ENCODE assay signal across 28 cellular contexts in the genomic region with DNA sequence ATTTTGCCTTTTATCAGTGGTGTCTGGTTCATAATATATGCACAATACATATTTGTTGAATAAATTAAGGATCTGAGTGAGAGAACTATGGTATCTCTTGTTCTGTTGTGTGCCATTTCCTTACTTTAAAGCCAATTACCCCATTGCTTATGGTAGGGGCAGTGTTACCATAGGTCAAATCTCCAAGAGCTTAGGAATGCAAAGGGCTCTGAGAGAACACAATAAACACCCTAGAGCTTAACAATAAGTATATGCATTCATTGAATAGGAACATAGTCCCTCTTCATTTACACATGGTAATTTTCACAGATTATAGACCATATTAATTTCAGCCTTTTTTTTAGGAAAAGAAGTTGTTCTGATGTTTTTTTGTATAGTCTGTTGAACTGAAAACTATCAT.
"Had no signal": no experiment of that assay in that cellular context is flagged by ENCODE, and none has a peak within 500 bp of the region (broad histone marks: within the 10 kb centered on the region; RNA-seq: fewer than 3 reads in every experiment).

No MANE protein-coding gene starts in this region.

- H3K9me3 ChIP-seq: adrenal gland, body of pancreas, breast epithelium had no signal

- DNase-seq: activated CD4-positive, alpha-beta T cell treated with anti-CD3 and anti-CD28 coated beads for 36 hours; activated CD4-positive, alpha-beta T cell treated with anti-CD3 and anti-CD28 coated beads, Interleukin-2, amount 10 ng/mL, durations not matched to agents 7 days and 5 days; activated CD4-positive, alpha-beta T cell treated with anti-CD3 and anti-CD28 coated beads, Interleukin-2, amount 50 U/mL, for 48 hours; activated CD8-positive, alpha-beta T cell treated with anti-CD3 and anti-CD28 coated beads, Interleukin-2, amount 10 ng/mL, durations not matched to agents 7 days and 5 days; activated gamma-delta T cell treated with Interleukin-2 at 50 U/mL for 16 hours; activated naive CD4-positive, alpha-beta T cell treated with anti-CD3 and anti-CD28 coated beads for 36 hours; activated T-cell treated with anti-CD3 and anti-CD28 coated beads, Interleukin-2, amount 50 U/mL, for 4 hours; adrenal gland; body of pancreas; Karpas-422; NCI-H1048; NCI-H1105 treated with DMSO at 0.1 percent for 48 hours; NCI-H1436; NCI-H1694; NCI-H1930; NCI-H2081 treated with DMSO at 0.1 percent for 48 hours; NCI-H226; NCI-H446 treated with DMSO at 0.1 percent for 48 hours; NCI-H524; NCI-H69; SHP77; SJCRH30; T1000 had no signal

- H3K4me1 ChIP-seq: adrenal gland, body of pancreas, breast epithelium had no signal

- H3K36me3 ChIP-seq: adrenal gland, breast epithelium, SJCRH30 had no signal

- H3K27ac ChIP-seq: adrenal gland, body of pancreas, breast epithelium, SJCRH30, SK-N-MC had no signal

- H3K27me3 ChIP-seq: adrenal gland, body of pancreas, breast epithelium, SJCRH30 had no signal

- ATAC-seq: activated CD4-positive, alpha-beta T cell treated with anti-CD3 and anti-CD28 coated beads for 36 hours; activated CD4-positive, CD25-positive, alpha-beta regulatory T cell treated with anti-CD3 and anti-CD28 coated beads, Interleukin-2, amount 50 U/mL, for 24 hours; activated CD8-positive, alpha-beta T cell treated with anti-CD3 and anti-CD28 coated beads, Interleukin-2, amount 10 ng/mL, durations not matched to agents 7 days and 5 days; activated naive CD4-positive, alpha-beta T cell treated with anti-CD3 and anti-CD28 coated beads, Interleukin-2, amount 50 U/mL, for 72 hours; activated T-cell treated with anti-CD3 and anti-CD28 coated beads, Interleukin-2, amount 50 U/mL, for 4 hours; body of pancreas; Panc1 had no signal

- H3K4me3 ChIP-seq: adrenal gland, body of pancreas, breast epithelium, SJCRH30, SK-N-MC had no signal
